Comparison of ENCODE assay signal across 16 cellular contexts in the genomic region with DNA sequence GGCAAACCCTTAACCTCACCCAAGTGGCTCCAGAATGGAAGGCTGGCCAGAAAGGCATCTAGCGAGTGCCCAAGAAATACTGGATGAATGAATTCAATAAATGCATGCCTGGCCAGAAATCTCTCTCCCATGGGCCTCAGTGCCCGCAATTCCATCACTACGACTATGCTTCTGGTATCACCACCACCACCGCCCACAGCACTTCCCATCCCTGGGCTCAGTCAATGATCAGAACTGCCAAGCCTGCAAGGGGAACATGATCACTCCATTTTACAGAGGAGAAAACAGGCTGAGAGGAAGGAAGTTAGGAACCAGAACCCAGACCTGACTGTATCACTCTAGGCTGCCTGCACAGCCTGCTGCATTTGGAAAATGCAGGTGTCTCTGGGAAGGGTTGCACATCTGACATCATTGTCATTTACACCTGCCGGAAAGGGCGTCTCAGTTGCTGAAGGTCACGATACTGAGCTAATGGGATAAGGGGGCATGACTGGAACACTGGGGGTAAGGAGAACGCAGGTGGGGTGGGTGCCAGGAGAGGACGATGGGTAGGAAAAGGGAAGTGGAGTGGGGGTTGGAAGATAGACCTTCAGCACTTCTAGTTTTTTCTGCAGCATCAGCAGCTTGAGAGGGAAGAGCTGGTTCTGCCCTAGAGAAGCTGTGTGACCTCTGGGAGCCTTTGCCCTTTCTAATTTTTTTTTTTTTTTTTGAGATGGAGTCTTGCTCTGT. TPM values are rescaled to one million over a fixed set of nuclear protein-coding genes. Genes with fewer than 3 reads are reported as not detected.
DNase-seq lines count a peak whose midpoint lies in the region; ATAC-seq, FAIRE-seq and TF ChIP-seq lines count a peak whose summit lies in the region.
"Had no signal": no experiment of that assay in that cellular context is flagged by ENCODE, and none has a peak within 500 bp of the region (broad histone marks: within the 10 kb centered on the region; RNA-seq: fewer than 3 reads in every experiment).

No MANE protein-coding gene starts in this region.

- H3K36me3 Mint-ChIP-seq in naive B cell: no peaks in the 10 kb centered on the region

- peaks cover 38 to 74% (median 59%) of the 10 kb centered on the region in 3 donors for H3K4me1 Mint-ChIP-seq in naive B cell

- no peaks in the 10 kb centered on the region for H3K9me2 ChIP-seq in SU-DHL-6 (replicated peaks; ENCODE audit: insufficient read depth, low read length)

- peak overlapping the region; percentile 42 for H3K27ac ChIP-seq in SU-DHL-6 (ENCODE audit: low read depth, low read length)
- H3K27ac ChIP-seq: dorsolateral prefrontal cortex had no signal

- H3K27me3 ChIP-seq in H7 (ENCODE audit: control insufficient read depth, insufficient read depth, low read length): no peaks in the 10 kb centered on the region
- no peaks in the 10 kb centered on the region for H3K27me3 ChIP-seq in SU-DHL-6 (ENCODE audit: low read length)
- H3K27me3 ChIP-seq: dorsolateral prefrontal cortex had no signal

- H3K27me3 Mint-ChIP-seq in naive B cell: no peaks in the 10 kb centered on the region

- H3K9me3 Mint-ChIP-seq in naive B cell: no peaks in the 10 kb centered on the region

- H3K4me3 ChIP-seq in H7 (ENCODE audit: insufficient read depth, low read depth, low read length): no peak overlapping the region
- no peak overlapping the region for H3K4me3 ChIP-seq in SU-DHL-6 (ENCODE audit: insufficient read depth, low read length, poor library complexity, severe bottlenecking)
- H3K4me3 ChIP-seq: dorsolateral prefrontal cortex had no signal

- H3K4me3 Mint-ChIP-seq in naive B cell: peak overlapping the region in 5 of 8 donors; percentile 9 to 77 (median 50)

- DNase-seq in NCI-H2029 (lab: John Stamatoyannopoulos, UW) (peak; percentile 45), NCI-H2029 treated with DMSO at 0.1 percent for 48 hours (lab: John Stamatoyannopoulos, UW) (no peak), H7 (peak; percentile 25), naive B cell (no peak), frontal cortex (ENCODE audit: low spot score in 2 of 2) (no peak), COLO829 (ENCODE audit: low spot score) (no peak)
- DNase-seq: anterior cingulate cortex, DND-41, dorsolateral prefrontal cortex, NCI-H2081 treated with DMSO at 0.1 percent for 48 hours had no signal

- no peaks in the 10 kb centered on the region for H3K36me3 ChIP-seq in H7 (replicated peaks; ENCODE audit: control insufficient read depth, insufficient read depth, low read length)
- H3K36me3 ChIP-seq in SU-DHL-6 (ENCODE audit: low read length): no peaks in the 10 kb centered on the region

- TF ChIP-seq CTCF in SU-DHL-6 (IDR thresholded peaks at IDR 0.05; ENCODE audit: insufficient read depth, low read length, poor library complexity, severe bottlenecking): no peak

- no peak overlapping the region for H3K9ac ChIP-seq in SU-DHL-6 (ENCODE audit: low read length)

- H3K27ac Mint-ChIP-seq in naive B cell: peak overlapping the region in 5 of 6 donors; percentile 12 to 86 (median 59)

- no peaks in the 10 kb centered on the region for H3K79me2 ChIP-seq in SU-DHL-6 (ENCODE audit: insufficient read depth, low read length)

- H3K9me3 ChIP-seq in SU-DHL-6 (ENCODE audit: insufficient read depth, low read length): no peaks in the 10 kb centered on the region

- ATAC-seq in naive B cell (ENCODE audit: low read depth in 2 of 2) (no peak), GM21723 (IDR thresholded peaks at IDR 0.05; ENCODE audit: unreplicated experiment) (no peak)

- H4K20me1 ChIP-seq in SU-DHL-6 (ENCODE audit: low read depth, low read length): no peaks in the 10 kb centered on the region

- no peak overlapping the region for H2AFZ ChIP-seq in SU-DHL-6 (ENCODE audit: low read depth, low read length, severe bottlenecking)

- FAIRE-seq in frontal cortex (lab: Jason Lieb, UNC): no peak
- FAIRE-seq: islet of Langerhans had no signal

- H3K4me2 ChIP-seq in SU-DHL-6 (ENCODE audit: low read depth, low read length, poor library complexity, severe bottlenecking): no peak overlapping the region

- peaks cover 22% of the 10 kb centered on the region for H3F3A ChIP-seq in SU-DHL-6 (ENCODE audit: insufficient read depth)

RNA-seq across cellular contexts. Expression of gene GPR152, which starts 3.2 kb away (rescaled TPM):
- total RNA-seq in H7 (2014; rRNA removed; shearing (Covaris generic)): not detected in 2 replicates
- polyA plus RNA-seq in naive B cell (ENCODE audit: low read depth in 6 of 6): 1 to 10 TPM in 5 of 6 donors, not detected in 1; 1.1 to 2.5 (median 1.7) TPM
- not detected for total RNA-seq in frontal cortex
- total RNA-seq: A172, urinary bladder had no signal
- polyA plus RNA-seq: neural cell, urinary bladder had no signal

RNA-seq across cellular contexts. Expression of gene CABP4, which starts 5.9 kb away (rescaled TPM):
- total RNA-seq in H7 (2014; rRNA removed; shearing (Covaris generic)): not detected in 2 replicates
- 1 to 10 TPM in 5 of 6 donors, not detected in 1; 1.5 to 6.8 (median 2.1) TPM for polyA plus RNA-seq in naive B cell (ENCODE audit: low read depth in 6 of 6)
- not detected for total RNA-seq in frontal cortex
- total RNA-seq: A172 had no signal
- polyA plus RNA-seq: neural cell had no signal

RNA-seq across cellular contexts. Expression of gene CORO1B, which starts 6.0 kb away (rescaled TPM):
- total RNA-seq in H7 (2014; rRNA removed; shearing (Covaris generic)): 116 and 134 TPM in 2 replicates
- 1 to 10 TPM; 6.5 to 9.9 (median 8.7) TPM for polyA plus RNA-seq in naive B cell (ENCODE audit: low read depth in 6 of 6)
- total RNA-seq in frontal cortex: 24.1 TPM

RNA-seq across cellular contexts. Expression of gene PTPRCAP, which starts 11.8 kb away (rescaled TPM):
- 0.74 and 2.6 TPM in 2 replicates for total RNA-seq in H7 (2014; rRNA removed; shearing (Covaris generic))
- polyA plus RNA-seq in naive B cell (ENCODE audit: low read depth in 6 of 6): 1,000 to 10,000 TPM in 3 of 6 donors, 100 to 1,000 TPM in 3; 953 to 1,146 (median 1,009) TPM
- total RNA-seq in frontal cortex: not detected

RNA-seq across cellular contexts. Expression of gene TMEM134, which starts 19.8 kb away (rescaled TPM):
- 34.9 and 51.7 TPM in 2 replicates for total RNA-seq in H7 (2014; rRNA removed; shearing (Covaris generic))
- polyA plus RNA-seq in naive B cell (ENCODE audit: low read depth in 6 of 6): 100 to 1,000 TPM; 183 to 250 (median 221) TPM
- 17.5 TPM for total RNA-seq in frontal cortex

Comparison
In these comparisons a context has a peak if more than half of its experiments do, and no peak if none do; other contexts are left out.
1. DNase-seq: peak in NCI-H2029 (single experiment) and H7 (single experiment); none in NCI-H2029 treated with DMSO at 0.1 percent for 48 hours (single experiment), naive B cell (single experiment), frontal cortex (0 of 2) and COLO829 (single experiment).